ENCODE assay signal across 25 cellular contexts in the genomic region with DNA sequence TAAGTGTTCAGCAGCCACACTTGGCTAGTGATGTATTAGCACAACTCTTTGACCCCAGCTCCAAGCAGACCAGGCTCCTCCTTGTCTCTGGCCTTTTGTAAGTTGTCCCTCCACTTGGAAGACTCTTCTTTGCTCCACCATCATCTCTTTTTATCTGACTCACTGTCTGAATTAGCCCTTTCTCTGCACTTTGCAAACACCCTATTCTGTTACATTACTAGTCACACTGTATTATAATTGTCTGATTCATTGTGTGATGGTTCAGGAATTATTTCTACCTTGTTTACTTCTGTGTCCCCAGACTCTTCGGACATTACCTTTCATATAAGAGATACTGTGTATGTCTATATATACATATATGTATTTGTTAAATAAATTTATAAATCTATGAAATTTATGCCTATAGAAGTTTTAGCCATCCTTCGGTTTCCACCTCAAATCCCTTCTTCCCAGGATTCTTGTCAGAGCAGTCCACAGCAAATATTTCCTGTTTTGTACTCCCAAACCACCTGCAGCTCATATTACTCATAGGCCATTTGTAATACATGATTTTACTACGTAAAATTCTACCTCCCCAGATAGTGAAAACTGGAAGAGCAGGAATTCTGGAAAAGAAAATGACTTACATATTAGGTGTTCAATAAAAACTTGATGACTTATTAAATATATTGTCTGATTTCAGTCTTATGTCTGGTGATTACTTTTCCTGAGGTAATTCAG.
DNase-seq lines count a peak whose midpoint lies in the region; ATAC-seq and TF ChIP-seq lines count a peak whose summit lies in the region.
"Had no signal": no experiment of that assay in that cellular context is flagged by ENCODE, and none has a peak within 500 bp of the region (broad histone marks: within the 10 kb centered on the region; RNA-seq: fewer than 3 reads in every experiment).

No MANE protein-coding gene starts in this region.

- no peak overlapping the region for H3K4me3 ChIP-seq in neural progenitor cell
- H3K4me3 ChIP-seq: BLaER1, K562, Peyer's patch had no signal

- no peaks in the 10 kb centered on the region for H3K27me3 ChIP-seq in neural progenitor cell
- H3K27me3 ChIP-seq: BLaER1, Peyer's patch had no signal

- H2AFZ ChIP-seq in neural progenitor cell (replicated peaks): no peak overlapping the region

- no peaks in the 10 kb centered on the region for H3K27me3 Mint-ChIP-seq in neural progenitor cell (ENCODE audit: insufficient read depth, low read depth)
- H3K27me3 Mint-ChIP-seq: CD4-positive, alpha-beta T cell had no signal

- H3K4me2 ChIP-seq in neural progenitor cell: no peak overlapping the region
- H3K4me2 ChIP-seq: BLaER1 had no signal

- peaks cover 15% of the 10 kb centered on the region for H3K9me3 Mint-ChIP-seq in neural progenitor cell

- H3K27ac Mint-ChIP-seq in neural progenitor cell: no peak overlapping the region
- H3K27ac Mint-ChIP-seq: CD4-positive, alpha-beta T cell had no signal

- H3F3A ChIP-seq in neural progenitor cell (ENCODE audit: low read depth): no peaks in the 10 kb centered on the region

- H4K20me1 ChIP-seq in neural progenitor cell (ENCODE audit: low read depth): no peaks in the 10 kb centered on the region
- H4K20me1 ChIP-seq: BLaER1 had no signal

- H3K9ac ChIP-seq in neural progenitor cell: no peak overlapping the region
- H3K9ac ChIP-seq: BLaER1 had no signal

- H3K79me2 ChIP-seq in neural progenitor cell (ENCODE audit: low read depth): no peaks in the 10 kb centered on the region

- no peak overlapping the region for H3K4me3 Mint-ChIP-seq in neural progenitor cell
- H3K4me3 Mint-ChIP-seq: CD4-positive, alpha-beta T cell had no signal

- DNase-seq in ELR (ENCODE audit: low read depth) (peak; percentile 44), NCI-H226 (peak; percentile 42), dermis blood vessel endothelial cell (peak; percentile 75), glomerular endothelial cell (ENCODE audit: extremely low read depth, low read depth, low spot score) (peak; percentile 44), neural progenitor cell (ENCODE audit: low spot score) (no peak)
- DNase-seq: ACHN; Caco-2; CD4-positive, alpha-beta T cell; DMS153; GDM1; NCI-H1092 treated with DMSO at 0.1 percent for 48 hours; NCI-H1436 treated with DMSO at 0.1 percent for 48 hours; NCI-H1930; NCI-H345; NCI-H524 treated with DMSO at 0.1 percent for 48 hours; NCI-H82; Peyer's patch; Right ventricle myocardium superior; SW 1271 had no signal

- no peak for ATAC-seq in GM21576 (IDR thresholded peaks at IDR 0.05; ENCODE audit: unreplicated experiment)
- no peak for ATAC-seq in HG03039 (IDR thresholded peaks at IDR 0.05; ENCODE audit: unreplicated experiment)
- ATAC-seq: HepG2, K562 had no signal

- H3K4me1 ChIP-seq in neural progenitor cell: no peaks in the 10 kb centered on the region
- H3K4me1 ChIP-seq: BLaER1, Caco-2, Peyer's patch had no signal

- peaks cover 10% of the 10 kb centered on the region for H3K36me3 ChIP-seq in neural progenitor cell

- H3K9me3 ChIP-seq in neural progenitor cell (ENCODE audit: low read depth): no peaks in the 10 kb centered on the region
- H3K9me3 ChIP-seq: Caco-2, Peyer's patch had no signal

- TF ChIP-seq CTCF in neural progenitor cell (IDR thresholded peaks at IDR 0.05): no peak

- no peak overlapping the region for H3K27ac ChIP-seq in neural progenitor cell
- H3K27ac ChIP-seq: BLaER1, HL-60, Peyer's patch had no signal

- H3K4me1 Mint-ChIP-seq in neural progenitor cell: no peaks in the 10 kb centered on the region

- peaks cover 24% of the 10 kb centered on the region for H3K36me3 Mint-ChIP-seq in neural progenitor cell
